ENCODE assay signal across 16 cellular contexts in genomic region chr13:98199480-98199879, GRCh38. TPM values are rescaled to one million over a fixed set of nuclear protein-coding genes. Genes with fewer than 3 reads are reported as not detected.
DNase-seq lines count a peak whose midpoint lies in the region; ATAC-seq and TF ChIP-seq lines count a peak whose summit lies in the region.
"Had no signal": no experiment of that assay in that cellular context is flagged by ENCODE, and none has a peak within 500 bp of the region (broad histone marks: within the 10 kb centered on the region; RNA-seq: fewer than 3 reads in every experiment).

No MANE protein-coding gene starts in this region.

- TF ChIP-seq CTCF in GM23338 (conservative IDR thresholded peaks at IDR 0.05; ENCODE audit: low read depth in 2 of 2) (no peak), neural crest cell (conservative IDR thresholded peaks at IDR 0.05) (no peak), testis (IDR thresholded peaks at IDR 0.05) (no peak)

- peaks cover 56% of the 10 kb centered on the region for H3K4me1 Mint-ChIP-seq in GM23338
- H3K4me1 Mint-ChIP-seq in neural crest cell: peaks cover 40% of the 10 kb centered on the region
- H3K4me1 Mint-ChIP-seq: immature natural killer cell had no signal

- ATAC-seq in GM23338: peak; percentile 49
- ATAC-seq: body of pancreas, sciatic nerve, SK-N-SH treated with all-trans-retinoic acid at 6 μM for 48 hours had no signal

- H3K4me1 ChIP-seq in GM23338 (ENCODE audit: insufficient read depth) (peaks cover 54% of the 10 kb centered on the region), testis (no peaks in the 10 kb centered on the region)

- H3K27me3 Mint-ChIP-seq in GM23338 (ENCODE audit: insufficient read depth, low read depth, poor library complexity) (no peaks in the 10 kb centered on the region), neural crest cell (ENCODE audit: low read depth) (no peaks in the 10 kb centered on the region)

- peak overlapping the region; percentile 49 for H3K4me3 ChIP-seq in GM23338
- H3K4me3 ChIP-seq in testis: no peak overlapping the region
- H3K4me3 ChIP-seq: body of pancreas had no signal

- H3K36me3 Mint-ChIP-seq in GM23338 (ENCODE audit: low read depth) (peaks cover 21% of the 10 kb centered on the region), neural crest cell (ENCODE audit: low read depth) (peaks cover 11% of the 10 kb centered on the region)
- H3K36me3 Mint-ChIP-seq: activated naive CD8-positive, alpha-beta T cell; immature natural killer cell had no signal

- H4K20me1 ChIP-seq in GM23338 (replicated peaks; ENCODE audit: insufficient read depth): no peaks in the 10 kb centered on the region; the same call in 1 of the 2 replicates

- H3K27ac Mint-ChIP-seq in GM23338 (peak overlapping the region; percentile 79), neural crest cell (ENCODE audit: unreplicated experiment) (peak overlapping the region; percentile 7)
- H3K27ac Mint-ChIP-seq: activated naive CD8-positive, alpha-beta T cell; immature natural killer cell had no signal

- peak overlapping the region; percentile 68 for H3K4me2 ChIP-seq in GM23338

- no peaks in the 10 kb centered on the region for H3K36me3 ChIP-seq in GM23338 (ENCODE audit: insufficient read depth)
- H3K36me3 ChIP-seq in testis (ENCODE audit: low read depth, missing control alignments): no peaks in the 10 kb centered on the region
- H3K36me3 ChIP-seq: neutrophil had no signal

- no peaks in the 10 kb centered on the region for H3K9me3 ChIP-seq in testis
- H3K9me3 ChIP-seq: body of pancreas, neutrophil had no signal

- H3K4me3 Mint-ChIP-seq in GM23338 (peak overlapping the region; percentile 62), neural crest cell (peak overlapping the region; percentile 13)
- H3K4me3 Mint-ChIP-seq: activated naive CD8-positive, alpha-beta T cell; immature natural killer cell had no signal

- intact Hi-C loops in testis (cut with DNase I; ENCODE audit: low total_unique reads): no loop called here

- no peak for TF ChIP-seq POLR2A in testis (IDR thresholded peaks at IDR 0.05)

- H2AFZ ChIP-seq in GM23338: no peak overlapping the region

- H3K9me3 Mint-ChIP-seq in GM23338: peaks cover 8% of the 10 kb centered on the region
- peaks cover 3% of the 10 kb centered on the region for H3K9me3 Mint-ChIP-seq in neural crest cell

- no peaks in the 10 kb centered on the region for H3K27me3 ChIP-seq in GM23338 (ENCODE audit: insufficient read depth)
- no peaks in the 10 kb centered on the region for H3K27me3 ChIP-seq in testis
- H3K27me3 ChIP-seq: body of pancreas, neutrophil had no signal

- peaks cover 77% of the 10 kb centered on the region for H3K79me2 ChIP-seq in GM23338 (replicated peaks; ENCODE audit: insufficient read depth)

- H3K27ac ChIP-seq in GM23338 (ENCODE audit: low read depth) (peak overlapping the region; percentile 97), testis (no peak overlapping the region)
- H3K27ac ChIP-seq: neutrophil had no signal

- no peaks in the 10 kb centered on the region for H3K9me2 ChIP-seq in GM23338 (ENCODE audit: insufficient read depth)

- peaks cover 10% of the 10 kb centered on the region; the same call in 1 of the 2 replicates for H3F3A ChIP-seq in GM23338 (replicated peaks; ENCODE audit: low read depth)

- 50 to 53% methylated on average over 4 of the region's 4 CpGs for WGBS in testis, 2 donors

- DNase-seq in GM23338 (ENCODE audit: low spot score) (peak; percentile 56), NCI-H146 (lab: John Stamatoyannopoulos, UW) (peak; percentile 58), fibroblast of peridontal ligament (ENCODE audit: extremely low read depth) (peak; percentile 34), neural crest cell (ENCODE audit: low read depth, low spot score) (no peak), NCI-H1694 (lab: John Stamatoyannopoulos, UW) (no peak), testis (no peak), inferior parietal cortex (ENCODE audit: extremely low spot score) (no peak)
- DNase-seq in stimulated activated CD8-positive, alpha-beta memory T cell treated with anti-CD3 and anti-CD28 coated beads, Interleukin-4, amount 100 ng/mL, for 48 hours: no peak
- DNase-seq: body of pancreas, immature natural killer cell, NCI-H524 treated with DMSO at 0.1 percent for 48 hours had no signal

TF ChIP-seq in GM23338, 12 proteins besides CTCF, POLR2A, EP300 and RAD21:
- no peak for TF ChIP-seq ZNF114 (CRISPR knock-in tag; IDR thresholded peaks at IDR 0.05)
- TF ChIP-seq EZH2 (IDR thresholded peaks at IDR 0.05; ENCODE audit: low read depth, unreplicated experiment): no peak
- no peak for TF ChIP-seq STAT1 (IDR thresholded peaks at IDR 0.05; ENCODE audit: unreplicated experiment)
- TF ChIP-seq ZNF331 (CRISPR knock-in tag; IDR thresholded peaks at IDR 0.05; ENCODE audit: low read depth): no peak
- no peak for TF ChIP-seq POLR2AphosphoS5 (IDR thresholded peaks at IDR 0.05; ENCODE audit: low read depth)
- no peak for TF ChIP-seq ZNF462 (CRISPR knock-in tag; IDR thresholded peaks at IDR 0.05)

RNA-seq across cellular contexts. Expression of gene RNF113B, which starts 22.4 kb away (rescaled TPM):
- total RNA-seq in GM23338 (2014; rRNA removed; shearing (Covaris generic)): not detected in 2 replicates
- polyA plus RNA-seq in GM23338 (2016; fragmentation: Nextera tagmentation; extraction: Ambion mirVana): 0.19 and 0.21 TPM in 2 replicates
- total RNA-seq in neural crest cell: not detected in 2 replicates
- 10 to 100 TPM; 33.6 to 41.5 TPM for total RNA-seq in testis
- 117 TPM for polyA plus RNA-seq in testis (ENCODE audit: insufficient read depth, low read depth, low replicate concordance)
- total RNA-seq: body of pancreas, epithelial cell of proximal tubule, sciatic nerve had no signal
- polyA plus RNA-seq: immature natural killer cell had no signal

RNA-seq across cellular contexts. Expression of gene FARP1, which starts 56.6 kb away (rescaled TPM):
- total RNA-seq in GM23338 (2014; rRNA removed; shearing (Covaris generic)): 82.5 and 105 TPM in 2 replicates
- 53.6 and 59.3 TPM in 2 replicates for polyA plus RNA-seq in GM23338 (2016; fragmentation: Nextera tagmentation; extraction: Ambion mirVana)
- 138 and 139 TPM in 2 replicates for total RNA-seq in neural crest cell
- total RNA-seq in testis: 10 to 100 TPM; 54.0 to 69.1 TPM
- polyA plus RNA-seq in testis (ENCODE audit: insufficient read depth, low read depth, low replicate concordance): 130 TPM

Comparison
In these comparisons a context has a peak if more than half of its experiments do, and no peak if none do; other contexts are left out.
1. DNase-seq: peak in GM23338 (single experiment), NCI-H146 (single experiment) and fibroblast of peridontal ligament (single experiment); none in neural crest cell (single experiment), NCI-H1694 (single experiment), stimulated activated CD8-positive, alpha-beta memory T cell treated with anti-CD3 and anti-CD28 coated beads, Interleukin-4, amount 100 ng/mL, for 48 hours (single experiment), testis (single experiment) and inferior parietal cortex (single experiment).
2. RNA of gene RNF113B, which starts 22.4 kb away (total RNA-seq): 33.6 to 41.5 TPM in testis; not detected in GM23338 and not detected in neural crest cell; every median in the first group is over 10 times any median in the second.